Comparison of ENCODE assay signal across 28 cellular contexts in the genomic region with DNA sequence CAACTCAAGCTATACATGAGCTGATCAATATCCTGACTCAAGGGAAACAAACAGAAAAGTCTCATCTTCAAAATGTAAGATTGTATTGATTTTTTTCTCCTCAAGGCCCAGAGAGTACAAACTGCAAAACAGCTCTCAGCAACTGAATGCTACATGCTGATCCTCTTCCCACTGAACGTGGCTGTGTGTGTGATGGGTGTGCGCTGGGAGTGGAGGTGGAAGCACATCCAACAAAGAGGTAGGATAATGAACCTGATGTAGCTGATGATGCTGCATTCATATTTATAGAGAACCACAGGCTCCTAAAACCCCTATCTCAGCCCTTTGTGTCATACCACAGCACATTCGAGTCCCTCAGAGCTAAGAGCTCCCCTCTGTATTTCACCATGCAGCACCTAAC. TPM values are rescaled to one million over a fixed set of nuclear protein-coding genes. Genes with fewer than 3 reads are reported as not detected.
"Had no signal": no experiment of that assay in that cellular context is flagged by ENCODE, and none has a peak within 500 bp of the region (broad histone marks: within the 10 kb centered on the region; RNA-seq: fewer than 3 reads in every experiment).

No MANE protein-coding gene starts in this region.

- H3K4me3 ChIP-seq: colonic mucosa, dorsolateral prefrontal cortex, heart right ventricle had no signal

- H3K4me1 ChIP-seq: colonic mucosa, heart right ventricle had no signal

- H3K9me3 Mint-ChIP-seq: endodermal cell had no signal

- H3K27ac ChIP-seq: brain microvascular endothelial cell, colonic mucosa, heart right ventricle had no signal

- DNase-seq: activated CD4-positive, alpha-beta memory T cell treated with anti-CD3 and anti-CD28 coated beads, Interleukin-2, amount 10 ng/mL, durations not matched to agents 7 days and 5 days; activated CD4-positive, alpha-beta T cell treated with anti-CD3 and anti-CD28 coated beads for 1 hour; activated CD4-positive, alpha-beta T cell treated with anti-CD3 and anti-CD28 coated beads for 4 hours; activated CD4-positive, alpha-beta T cell treated with anti-CD3 and anti-CD28 coated beads, Interleukin-2, amount 10 ng/mL, durations not matched to agents 7 days and 5 days; activated CD4-positive, alpha-beta T cell treated with anti-CD3 and anti-CD28 coated beads, Interleukin-2, amount 50 U/mL, for 4 hours; activated CD4-positive, CD25-positive, alpha-beta regulatory T cell; activated CD8-positive, alpha-beta memory T cell treated with anti-CD3 and anti-CD28 coated beads, Interleukin-2, amount 50 U/mL, for 48 hours; activated effector memory CD4-positive, alpha-beta T cell treated with Interleukin-2 at 50 U/mL for 16 hours; activated gamma-delta T cell treated with Interleukin-2 at 50 U/mL for 16 hours; activated naive CD4-positive, alpha-beta T cell treated with anti-CD3 and anti-CD28 coated beads, Interleukin-2, amount 50 U/mL, for 16 hours; activated naive CD4-positive, alpha-beta T cell treated with Interleukin-2 at 50 U/mL for 16 hours; activated T-cell treated with anti-CD3 and anti-CD28 coated beads for 4 hours; activated T-cell treated with anti-CD3 and anti-CD28 coated beads, Interleukin-2, amount 50 U/mL, for 24 hours; activated T-cell treated with anti-CD3 and anti-CD28 coated beads, Interleukin-2, amount 50 U/mL, for 72 hours; amniotic stem cell; brain microvascular endothelial cell; colonic mucosa; dorsolateral prefrontal cortex; effector memory CD4-positive, alpha-beta T cell; endodermal cell; foreskin fibroblast; heart right ventricle; T-helper 2 cell had no signal

- H3K36me3 ChIP-seq: brain microvascular endothelial cell, colonic mucosa, heart right ventricle had no signal

- H3K27ac Mint-ChIP-seq: activated CD4-positive, alpha-beta memory T cell treated with anti-CD3 and anti-CD28 coated beads, Interleukin-2, amount 10 ng/mL, durations not matched to agents 7 days and 5 days; activated CD4-positive, alpha-beta T cell treated with anti-CD3 and anti-CD28 coated beads, Interleukin-2, amount 10 ng/mL, durations not matched to agents 7 days and 5 days; activated naive CD8-positive, alpha-beta T cell; activated T-cell treated with anti-CD3 and anti-CD28 coated beads, Interleukin-2, amount 50 U/mL, for 24 hours; activated T-cell treated with anti-CD3 and anti-CD28 coated beads, Interleukin-2, amount 50 U/mL, for 72 hours; activated T-helper 17 cell treated with anti-CD3 and anti-CD28 coated beads, Interleukin-2, amount 50 U/mL, for 72 hours; dendritic cell treated with granulocyte-macrophage colony-stimulating factor and Interleukin-4, amounts not matched to agents 40 ng/mL and 50 ng/mL, for 4 days; endodermal cell had no signal

- H3K27me3 Mint-ChIP-seq: activated CD4-positive, alpha-beta memory T cell treated with anti-CD3 and anti-CD28 coated beads, Interleukin-2, amount 10 ng/mL, durations not matched to agents 7 days and 5 days; activated CD4-positive, alpha-beta T cell treated with anti-CD3 and anti-CD28 coated beads, Interleukin-2, amount 10 ng/mL, durations not matched to agents 7 days and 5 days; activated T-cell treated with anti-CD3 and anti-CD28 coated beads, Interleukin-2, amount 50 U/mL, for 24 hours; activated T-helper 17 cell treated with anti-CD3 and anti-CD28 coated beads, Interleukin-2, amount 50 U/mL, for 72 hours; dendritic cell treated with granulocyte-macrophage colony-stimulating factor and Interleukin-4, amounts not matched to agents 40 ng/mL and 50 ng/mL, for 4 days had no signal

- H3K36me3 Mint-ChIP-seq: activated naive CD8-positive, alpha-beta T cell had no signal

- H3K9me3 ChIP-seq: colonic mucosa had no signal

- H3K4me3 Mint-ChIP-seq: activated CD4-positive, alpha-beta memory T cell treated with anti-CD3 and anti-CD28 coated beads, Interleukin-2, amount 10 ng/mL, durations not matched to agents 7 days and 5 days; activated CD4-positive, alpha-beta T cell treated with anti-CD3 and anti-CD28 coated beads, Interleukin-2, amount 10 ng/mL, durations not matched to agents 7 days and 5 days; activated naive CD8-positive, alpha-beta T cell; activated T-cell treated with anti-CD3 and anti-CD28 coated beads, Interleukin-2, amount 50 U/mL, for 24 hours; activated T-cell treated with anti-CD3 and anti-CD28 coated beads, Interleukin-2, amount 50 U/mL, for 72 hours; activated T-helper 17 cell treated with anti-CD3 and anti-CD28 coated beads, Interleukin-2, amount 50 U/mL, for 72 hours; dendritic cell treated with granulocyte-macrophage colony-stimulating factor and Interleukin-4, amounts not matched to agents 40 ng/mL and 50 ng/mL, for 4 days; endodermal cell had no signal

- H3K4me1 Mint-ChIP-seq: activated CD4-positive, alpha-beta memory T cell treated with anti-CD3 and anti-CD28 coated beads, Interleukin-2, amount 10 ng/mL, durations not matched to agents 7 days and 5 days; activated CD4-positive, alpha-beta T cell treated with anti-CD3 and anti-CD28 coated beads, Interleukin-2, amount 10 ng/mL, durations not matched to agents 7 days and 5 days had no signal

- ATAC-seq: activated T-cell treated with anti-CD3 and anti-CD28 coated beads, Interleukin-2, amount 50 U/mL, for 72 hours; activated T-helper 17 cell treated with anti-CD3 and anti-CD28 coated beads, Interleukin-2, amount 50 U/mL, for 72 hours; esophagus mucosa; heart right ventricle had no signal

- H3K27me3 ChIP-seq: brain microvascular endothelial cell, colonic mucosa, dorsolateral prefrontal cortex had no signal

RNA-seq across cellular contexts. Expression of gene GABRB3, which starts 56.8 kb away (rescaled TPM):
- total RNA-seq: activated CD4-positive, alpha-beta memory T cell treated with anti-CD3 and anti-CD28 coated beads, Interleukin-2, amount 10 ng/mL, durations not matched to agents 7 days and 5 days; T-helper 1 cell treated with Interleukin-12 subunit alpha and Interleukin-12 subunit beta and Interleukin-4 antibody, amounts not matched to agents 30 ng/mL and 1 ng/mL, for 36 hours had no signal
